In the genomic region with DNA sequence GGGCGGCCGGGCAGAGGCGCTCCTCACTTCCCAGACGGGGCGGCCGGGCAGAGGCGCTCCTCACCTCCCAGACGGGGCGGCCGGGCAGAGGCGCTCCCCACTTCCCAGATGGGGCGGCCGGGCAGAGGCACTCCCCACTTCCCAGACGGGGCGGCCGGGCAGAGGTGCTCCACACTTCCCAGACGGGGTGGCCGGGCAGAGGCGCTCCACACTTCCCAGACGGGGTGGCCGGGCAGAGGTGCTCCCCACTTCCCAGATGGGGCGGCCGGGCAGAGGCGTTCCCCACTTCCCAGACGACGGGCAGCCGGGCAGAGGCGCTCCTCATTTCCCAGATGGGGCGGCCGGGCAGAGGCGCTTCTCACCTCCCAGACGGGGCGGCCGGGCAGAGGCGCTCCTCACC, we compare ENCODE assay signal across 5 cellular contexts.
DNase-seq lines count a peak whose midpoint lies in the region; ATAC-seq, FAIRE-seq and TF ChIP-seq lines count a peak whose summit lies in the region.
"Not testable (repeated sequence)": the region's sequence is repeated elsewhere in the genome, so short reads cannot be mapped to it uniquely, and the experiment has no call there.

No MANE protein-coding gene starts in this region.

- H3K27me3 ChIP-seq in BLaER1; right cardiac atrium (ENCODE audit: control insufficient read depth, insufficient read depth): not testable (repeated sequence)

- peaks cover 71% of the 10 kb centered on the region for H3K9me3 ChIP-seq in BLaER1
- not testable (repeated sequence) for H3K9me3 ChIP-seq in right cardiac atrium (ENCODE audit: control insufficient read depth, low read length); kidney (ENCODE audit: control insufficient read depth in 1 of 2, low read length in 2 of 2)

- not testable (repeated sequence) for H3K4me3 Mint-ChIP-seq in chondrocyte (ENCODE audit: unreplicated experiment)
- H3K4me3 Mint-ChIP-seq in endothelial cell (ENCODE audit: unreplicated experiment) = peak overlapping the region; percentile 52

- not testable (repeated sequence) for H3K4me1 Mint-ChIP-seq in chondrocyte (ENCODE audit: low read depth); endothelial cell (ENCODE audit: unreplicated experiment)

- 99% methylated on average over 35 of the region's 35 CpGs for WGBS in right cardiac atrium

- not testable (repeated sequence) for H3K4me2 ChIP-seq in BLaER1

- FAIRE-seq in kidney (lab: Jason Lieb, UNC) = not testable (repeated sequence)

- ATAC-seq in right cardiac atrium = not testable (repeated sequence)

- H3K9me3 Mint-ChIP-seq in chondrocyte (ENCODE audit: low read depth) (peaks cover 36% of the 10 kb centered on the region), endothelial cell (ENCODE audit: unreplicated experiment) (peaks cover 14% of the 10 kb centered on the region)

- 0 out of 2 replicates have a peak overlapping the region, but pooled peaks have one; percentile 14 for H3K4me3 ChIP-seq in BLaER1
- H3K4me3 ChIP-seq in right cardiac atrium (ENCODE audit: low read length); kidney (ENCODE audit: low read length in 2 of 2): not testable (repeated sequence)

- peaks cover 33% of the 10 kb centered on the region for H3K36me3 ChIP-seq in BLaER1
- H3K36me3 ChIP-seq in kidney (ENCODE audit: control insufficient read depth in 1 of 2, insufficient read depth in 2 of 2, low read length in 2 of 2) = not testable (repeated sequence)

- not testable (repeated sequence) for TF ChIP-seq CTCF in chondrocyte (IDR thresholded peaks at IDR 0.05); endothelial cell (IDR thresholded peaks at IDR 0.05; ENCODE audit: unreplicated experiment); kidney (IDR thresholded peaks at IDR 0.05; ENCODE audit: borderline replicate concordance, extremely low read depth, insufficient read depth)

- H3K36me3 Mint-ChIP-seq in chondrocyte (ENCODE audit: low read depth) (peaks cover 14% of the 10 kb centered on the region), endothelial cell (ENCODE audit: low read depth, unreplicated experiment) (peaks cover 30% of the 10 kb centered on the region)

- intact Hi-C loops in right cardiac atrium (cut with DNase I); kidney (cut with DNase I): not testable (repeated sequence)

- not testable (repeated sequence) for H3K9ac ChIP-seq in BLaER1; kidney (ENCODE audit: low read length in 2 of 2)

- H3K27me3 Mint-ChIP-seq in chondrocyte (ENCODE audit: low read depth); endothelial cell (ENCODE audit: unreplicated experiment): not testable (repeated sequence)

- DNase-seq in chondrocyte (ENCODE audit: low spot score) = peak; percentile 77
- not testable (repeated sequence) for DNase-seq in endothelial cell (ENCODE audit: low spot score)
- peak in 2 of 3 donors; percentile 24 to 49 for DNase-seq in right cardiac atrium
- peak; percentile 48 for DNase-seq in kidney

- H3K27ac ChIP-seq in BLaER1; right cardiac atrium (ENCODE audit: low read length); kidney (ENCODE audit: low read depth in 2 of 2, low read length in 2 of 2): not testable (repeated sequence)

- H3K4me1 ChIP-seq in BLaER1; right cardiac atrium (ENCODE audit: control insufficient read depth, insufficient read depth, low read length); kidney (ENCODE audit: control insufficient read depth in 1 of 2, insufficient read depth in 1 of 2, low read depth in 1 of 2, low read length in 2 of 2): not testable (repeated sequence)

- H4K20me1 ChIP-seq in BLaER1 = not testable (repeated sequence)

- not testable (repeated sequence) for H3K27ac Mint-ChIP-seq in chondrocyte (ENCODE audit: unreplicated experiment); endothelial cell (ENCODE audit: unreplicated experiment)
